ENCODE assay signal across 23 cellular contexts in the genomic region with DNA sequence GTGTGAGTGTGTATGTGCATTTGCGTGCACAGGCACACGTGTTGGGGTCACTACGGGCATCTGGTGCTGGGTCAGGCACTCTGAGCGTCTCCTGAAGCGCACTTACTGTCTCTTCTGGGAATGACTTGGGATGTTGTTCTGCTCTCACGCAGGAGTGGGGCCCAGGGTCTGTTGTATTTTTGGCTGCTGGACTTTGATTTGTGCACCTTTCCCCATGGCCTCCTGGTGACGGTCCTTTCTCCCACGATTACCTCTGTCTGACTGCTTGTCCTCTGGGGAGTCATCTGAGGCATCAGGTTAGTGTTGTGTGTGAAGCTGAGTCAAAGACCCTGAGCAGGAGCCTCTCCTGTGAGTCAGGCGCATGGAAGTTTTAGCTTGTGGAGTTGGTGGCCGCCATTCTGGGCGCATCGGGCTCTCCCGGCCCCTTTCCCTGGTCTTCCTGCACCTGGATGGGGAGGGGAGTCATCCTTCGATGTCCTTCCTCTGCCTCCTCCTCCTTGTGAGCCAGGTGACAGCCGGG.
DNase-seq lines count a peak whose midpoint lies in the region; ATAC-seq and TF ChIP-seq lines count a peak whose summit lies in the region.
"Had no signal": no experiment of that assay in that cellular context is flagged by ENCODE, and none has a peak within 500 bp of the region (broad histone marks: within the 10 kb centered on the region; RNA-seq: fewer than 3 reads in every experiment).

No MANE protein-coding gene starts in this region.

- TF ChIP-seq EP300 in gastroesophageal sphincter (IDR thresholded peaks at IDR 0.05) = no peak

- DNase-seq in WTC11 (ENCODE audit: low spot score) = no peak
- no peak for DNase-seq in activated CD8-positive, alpha-beta memory T cell treated with anti-CD3 and anti-CD28 coated beads, Interleukin-2, amount 50 U/mL, for 4 hours
- DNase-seq in OCI-M2 (lab: John Stamatoyannopoulos, UW; ENCODE audit: unreplicated experiment) = no peak
- DNase-seq: ACHN; activated CD4-positive, CD25-positive, alpha-beta regulatory T cell treated with anti-CD3 and anti-CD28 coated beads, Interleukin-2, amount 50 U/mL, for 72 hours; activated naive CD4-positive, alpha-beta T cell; aorta; Calu3; foreskin melanocyte; GM23248; KG1; left ventricle myocardium inferior; NCI-H1092; NCI-H69; OCI-M1; uterus had no signal

- H3K27ac ChIP-seq in C4-2B = peak overlapping the region; percentile 60
- H3K27ac ChIP-seq in gastroesophageal sphincter = peak overlapping the region in 3 of 4 donors; percentile 79 to 86 (median 82)
- peak overlapping the region; percentile 5 for H3K27ac ChIP-seq in neutrophil
- H3K27ac ChIP-seq: GM23248, HL-60, uterus had no signal

- H3K27ac Mint-ChIP-seq in WTC11 = peak overlapping the region; percentile 67
- H3K27ac Mint-ChIP-seq: stimulated activated naive CD8-positive, alpha-beta T cell treated with anti-CD3 and anti-CD28 coated beads, Interleukin-15, Interleukin-2, amounts not matched to agents 100 ng/mL and 50 ng/mL, for 24 hours had no signal

- POLR2A ChIA-PET in WTC11 (lab: Charles Lee) = no interaction called here

- TF ChIP-seq CTCF in C4-2B (conservative IDR thresholded peaks at IDR 0.05) = no peak
- TF ChIP-seq CTCF in WTC11 (IDR thresholded peaks at IDR 0.05) = no peak
- no peak for TF ChIP-seq CTCF in gastroesophageal sphincter (IDR thresholded peaks at IDR 0.05)
- TF ChIP-seq CTCF in neutrophil (IDR thresholded peaks at IDR 0.05) = no peak

- ATAC-seq in WTC11 (no peak), gastroesophageal sphincter (no peak), GM21619 (IDR thresholded peaks at IDR 0.05; ENCODE audit: unreplicated experiment) (no peak), GM21381 (IDR thresholded peaks at IDR 0.05; ENCODE audit: unreplicated experiment) (no peak)

- no peak overlapping the region for H3K4me3 Mint-ChIP-seq in WTC11
- H3K4me3 Mint-ChIP-seq: stimulated activated naive CD8-positive, alpha-beta T cell treated with anti-CD3 and anti-CD28 coated beads, Interleukin-15, Interleukin-2, amounts not matched to agents 100 ng/mL and 50 ng/mL, for 24 hours had no signal

- H3K4me1 ChIP-seq in gastroesophageal sphincter = peaks cover 0 to 100% (median 81%) of the 10 kb centered on the region in 3 donors
- peaks cover 83 to 91% of the 10 kb centered on the region in 2 experiments for H3K4me1 ChIP-seq in neutrophil (ENCODE audit: control insufficient read depth in 1 of 2, insufficient read depth in 1 of 2, low read depth in 1 of 2, low read length in 1 of 2)

- H3K27me3 Mint-ChIP-seq in WTC11 (ENCODE audit: low read depth) = no peaks in the 10 kb centered on the region

- H3K9me3 ChIP-seq in gastroesophageal sphincter (no peaks in the 10 kb centered on the region), neutrophil (no peaks in the 10 kb centered on the region)
- H3K9me3 ChIP-seq: left ventricle myocardium inferior, uterus had no signal

- no peak overlapping the region for H3K4me3 ChIP-seq in gastroesophageal sphincter
- no peak overlapping the region for H3K4me3 ChIP-seq in neutrophil (ENCODE audit: low read depth in 1 of 2, low read length in 1 of 2)
- H3K4me3 ChIP-seq: GM23248, left ventricle myocardium inferior, uterus had no signal

- CTCF ChIA-PET in WTC11 (lab: Charles Lee) = interaction anchor here (1.5 kb wide), 1 partner anchor 213 kb away, joined by 3 read pairs; no protein-coding TSS in a partner anchor

- H3K36me3 ChIP-seq in gastroesophageal sphincter (no peaks in the 10 kb centered on the region), neutrophil (peaks cover 12% of the 10 kb centered on the region)
- H3K36me3 ChIP-seq: left ventricle myocardium inferior, uterus had no signal

- H3K36me3 Mint-ChIP-seq in WTC11 = no peaks in the 10 kb centered on the region

- no peaks in the 10 kb centered on the region for H3K4me1 Mint-ChIP-seq in WTC11

- whole genome bisulfite sequencing in gastroesophageal sphincter (ENCODE audit: low coverage in 1 of 2), 2 donors = 67 to 70% methylated on average over 3 of the region's 15 CpGs

- H3K27me3 ChIP-seq in gastroesophageal sphincter = no peaks in the 10 kb centered on the region
- H3K27me3 ChIP-seq in neutrophil = no peaks in the 10 kb centered on the region
- H3K27me3 ChIP-seq: uterus had no signal

- TF ChIP-seq POLR2A in gastroesophageal sphincter (IDR thresholded peaks at IDR 0.05) = no peak

- H3K9me3 Mint-ChIP-seq in WTC11 = no peaks in the 10 kb centered on the region
- H3K9me3 Mint-ChIP-seq: stimulated activated naive CD8-positive, alpha-beta T cell treated with anti-CD3 and anti-CD28 coated beads, Interleukin-15, Interleukin-2, amounts not matched to agents 100 ng/mL and 50 ng/mL, for 24 hours had no signal

TF ChIP-seq in WTC11, 78 proteins besides CTCF, POLR2A, EP300 and RAD21 (continues in another document):
- TF ChIP-seq FOXJ3 (CRISPR knock-in tag; IDR thresholded peaks at IDR 0.05; ENCODE audit: borderline replicate concordance) (no peak), NR2C2 (CRISPR knock-in tag; IDR thresholded peaks at IDR 0.05) (no peak), ZNF219 (CRISPR knock-in tag; IDR thresholded peaks at IDR 0.05; ENCODE audit: borderline replicate concordance) (no peak), ESRRA (CRISPR knock-in tag; IDR thresholded peaks at IDR 0.05; ENCODE audit: borderline replicate concordance) (no peak), NFYB (CRISPR knock-in tag; conservative IDR thresholded peaks at IDR 0.05; ENCODE audit: low read depth) (no peak), SP1 (CRISPR knock-in tag; conservative IDR thresholded peaks at IDR 0.05) (no peak), IRF2 (CRISPR knock-in tag; IDR thresholded peaks at IDR 0.05; ENCODE audit: borderline replicate concordance, low read depth) (no peak), SMAD4 (CRISPR knock-in tag; IDR thresholded peaks at IDR 0.05) (no peak), MXD4 (CRISPR knock-in tag; IDR thresholded peaks at IDR 0.05; ENCODE audit: borderline replicate concordance) (no peak), ZNF263 (CRISPR knock-in tag; IDR thresholded peaks at IDR 0.05; ENCODE audit: low read depth) (no peak), ZNF232 (CRISPR knock-in tag; IDR thresholded peaks at IDR 0.05) (no peak), JUN (CRISPR knock-in tag; IDR thresholded peaks at IDR 0.05) (no peak)
- TF ChIP-seq, protein P1, sequence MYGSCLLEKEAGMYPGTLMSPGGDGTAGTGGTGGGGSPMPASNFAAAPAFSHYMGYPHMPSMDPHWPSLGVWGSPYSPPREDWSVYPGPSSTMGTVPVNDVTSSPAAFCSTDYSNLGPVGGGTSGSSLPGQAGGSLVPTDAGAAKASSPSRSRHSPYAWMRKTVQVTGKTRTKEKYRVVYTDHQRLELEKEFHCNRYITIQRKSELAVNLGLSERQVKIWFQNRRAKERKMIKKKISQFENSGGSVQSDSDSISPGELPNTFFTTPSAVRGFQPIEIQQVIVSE (CRISPR knock-in tag; IDR thresholded peaks at IDR 0.05; ENCODE audit: borderline replicate concordance) = no peak
- TF ChIP-seq, protein P2, sequence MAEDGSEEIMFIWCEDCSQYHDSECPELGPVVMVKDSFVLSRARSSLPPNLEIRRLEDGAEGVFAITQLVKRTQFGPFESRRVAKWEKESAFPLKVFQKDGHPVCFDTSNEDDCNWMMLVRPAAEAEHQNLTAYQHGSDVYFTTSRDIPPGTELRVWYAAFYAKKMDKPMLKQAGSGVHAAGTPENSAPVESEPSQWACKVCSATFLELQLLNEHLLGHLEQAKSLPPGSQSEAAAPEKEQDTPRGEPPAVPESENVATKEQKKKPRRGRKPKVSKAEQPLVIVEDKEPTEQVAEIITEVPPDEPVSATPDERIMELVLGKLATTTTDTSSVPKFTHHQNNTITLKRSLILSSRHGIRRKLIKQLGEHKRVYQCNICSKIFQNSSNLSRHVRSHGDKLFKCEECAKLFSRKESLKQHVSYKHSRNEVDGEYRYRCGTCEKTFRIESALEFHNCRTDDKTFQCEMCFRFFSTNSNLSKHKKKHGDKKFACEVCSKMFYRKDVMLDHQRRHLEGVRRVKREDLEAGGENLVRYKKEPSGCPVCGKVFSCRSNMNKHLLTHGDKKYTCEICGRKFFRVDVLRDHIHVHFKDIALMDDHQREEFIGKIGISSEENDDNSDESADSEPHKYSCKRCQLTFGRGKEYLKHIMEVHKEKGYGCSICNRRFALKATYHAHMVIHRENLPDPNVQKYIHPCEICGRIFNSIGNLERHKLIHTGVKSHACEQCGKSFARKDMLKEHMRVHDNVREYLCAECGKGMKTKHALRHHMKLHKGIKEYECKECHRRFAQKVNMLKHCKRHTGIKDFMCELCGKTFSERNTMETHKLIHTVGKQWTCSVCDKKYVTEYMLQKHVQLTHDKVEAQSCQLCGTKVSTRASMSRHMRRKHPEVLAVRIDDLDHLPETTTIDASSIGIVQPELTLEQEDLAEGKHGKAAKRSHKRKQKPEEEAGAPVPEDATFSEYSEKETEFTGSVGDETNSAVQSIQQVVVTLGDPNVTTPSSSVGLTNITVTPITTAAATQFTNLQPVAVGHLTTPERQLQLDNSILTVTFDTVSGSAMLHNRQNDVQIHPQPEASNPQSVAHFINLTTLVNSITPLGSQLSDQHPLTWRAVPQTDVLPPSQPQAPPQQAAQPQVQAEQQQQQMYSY (CRISPR knock-in tag; IDR thresholded peaks at IDR 0.05) = no peak

Comparison
In these comparisons a context has a peak if more than half of its experiments do, and no peak if none do; other contexts are left out.
1. H3K27ac ChIP-seq: peak in every context shown above with its lines; median percentile 82 in gastroesophageal sphincter; 60 in C4-2B; 5 in neutrophil.